ENCODE assay signal across 1 cellular context in genomic region chr17:17540935-17541639, GRCh38.
TF ChIP-seq lines count a peak whose summit lies in the region.

No MANE protein-coding gene starts in this region.

TF ChIP-seq in IMR-90, 13 proteins besides CTCF, POLR2A, EP300 and RAD21:
- peak; percentile 92 for TF ChIP-seq MAFK (IDR thresholded peaks at IDR 0.05; ENCODE audit: low read depth, low read length)
- TF ChIP-seq MXI1 (IDR thresholded peaks at IDR 0.05; ENCODE audit: borderline replicate concordance, low read depth, low read length): no peak
- TF ChIP-seq RCOR1 (IDR thresholded peaks at IDR 0.05; ENCODE audit: insufficient replicate concordance, low read length): no peak
- TF ChIP-seq FOS (IDR thresholded peaks at IDR 0.05; ENCODE audit: low read depth, low read length): no peak
- TF ChIP-seq MAZ (IDR thresholded peaks at IDR 0.05; ENCODE audit: borderline replicate concordance, low read depth, low read length): no peak
